In the genomic region with DNA sequence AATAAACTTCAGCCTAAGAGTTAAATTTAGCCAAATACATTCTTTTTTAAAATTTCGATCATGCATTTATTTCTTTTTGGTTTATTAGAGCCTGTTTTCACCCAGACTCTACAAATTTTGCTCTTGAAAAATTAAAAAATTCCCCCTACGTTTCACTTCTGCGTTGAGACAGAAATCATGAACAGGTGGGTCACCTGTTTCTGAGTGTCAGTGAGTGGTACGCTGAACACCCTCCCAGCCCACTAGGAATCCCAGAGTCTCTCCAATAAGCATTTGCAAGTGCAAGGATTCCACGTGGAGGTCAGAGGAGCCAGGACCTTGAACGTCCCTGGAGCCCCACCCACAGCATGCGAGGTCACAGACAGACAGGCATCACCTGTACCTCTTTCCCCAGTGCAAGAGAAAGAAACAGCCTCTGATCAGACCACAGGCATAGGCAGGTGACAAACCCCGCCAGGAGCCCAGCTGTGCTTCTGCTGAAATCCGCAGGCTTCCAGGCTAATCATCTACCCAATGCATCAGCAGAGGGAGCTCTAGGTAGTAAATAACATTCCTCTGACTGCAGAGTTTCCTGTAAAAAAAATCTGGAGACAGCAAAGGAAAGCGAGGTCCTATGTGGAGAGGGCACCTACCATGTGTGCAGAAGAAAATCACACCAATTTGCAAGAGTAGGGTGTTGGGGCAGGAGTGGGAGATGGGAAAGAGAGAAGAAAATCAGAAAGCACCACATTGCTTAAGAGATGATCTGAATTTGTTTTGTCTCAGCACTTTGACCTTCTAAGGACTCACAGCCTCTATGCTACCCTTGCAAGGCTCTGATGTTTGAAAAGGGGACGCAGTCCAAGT, we compare ENCODE assay signal across 8 cellular contexts. TPM values are rescaled to one million over a fixed set of nuclear protein-coding genes. Genes with fewer than 3 reads are reported as not detected.
DNase-seq lines count a peak whose midpoint lies in the region; ATAC-seq, FAIRE-seq and TF ChIP-seq lines count a peak whose summit lies in the region.

No MANE protein-coding gene starts in this region.

- H3K27me3 ChIP-seq in body of pancreas: no peaks in the 10 kb centered on the region

- peaks cover 34% of the 10 kb centered on the region for H3K27me3 Mint-ChIP-seq in stimulated activated naive CD8-positive, alpha-beta T cell treated with anti-CD3 and anti-CD28 coated beads, Interleukin-15, amount 100 ng/mL, for 72 hours

- H3K27ac ChIP-seq in A549 (no peak overlapping the region), body of pancreas (no peak overlapping the region)

- intact Hi-C loops in body of pancreas (cut with DNase I): no loop called here

- WGBS in A549 (ENCODE audit: missing lambda C conversion rate): 1% methylated on average over 11 of the region's 11 CpGs
- WGBS in body of pancreas, 2 donors: 15 to 24% methylated on average over 9 to 11 of the region's 11 CpGs

- CTCF ChIA-PET in A549 (lab: Yijun Ruan, JAX): interaction anchor here (1.1 kb wide), 1 partner anchor 10 kb away, joined by 3 read pairs; no protein-coding TSS in a partner anchor

- POLR2A ChIA-PET in A549 (lab: Yijun Ruan, JAX): no interaction called here

- H3K9me3 ChIP-seq in A549 (peaks cover 4% of the 10 kb centered on the region; the same call in 1 of the 3 replicates), body of pancreas (no peaks in the 10 kb centered on the region)

- TF ChIP-seq EP300 in A549 (IDR thresholded peaks at IDR 0.05): no peak

- H3K4me1 ChIP-seq in A549: no peaks in the 10 kb centered on the region; the same call in 2 of the 3 replicates
- peaks cover 7% of the 10 kb centered on the region for H3K4me1 ChIP-seq in body of pancreas

- DNase-seq in A549 (ENCODE audit: low read depth in 1 of 2, low spot score in 1 of 2) (peak; percentile 53 to 77), GM12865 (ENCODE audit: low read depth) (peak; percentile 64), SKM-1 (lab: John Stamatoyannopoulos, UW; ENCODE audit: unreplicated experiment) (peak; percentile 33), body of pancreas (peak; percentile 70 to 83 (median 80))
- DNase-seq in stimulated activated naive CD8-positive, alpha-beta T cell treated with anti-CD3 and anti-CD28 coated beads, Interleukin-15, amount 100 ng/mL, for 72 hours: no peak

- H3K27ac Mint-ChIP-seq in stimulated activated naive CD8-positive, alpha-beta T cell treated with anti-CD3 and anti-CD28 coated beads, Interleukin-15, amount 100 ng/mL, for 72 hours: no peak overlapping the region

- H3K4me1 Mint-ChIP-seq in stimulated activated naive CD8-positive, alpha-beta T cell treated with anti-CD3 and anti-CD28 coated beads, Interleukin-15, amount 100 ng/mL, for 72 hours: peaks cover 33% of the 10 kb centered on the region

- peak; percentile 52 for TF ChIP-seq CTCF in A549 (IDR thresholded peaks at IDR 0.05)
- TF ChIP-seq CTCF in GM12865 (IDR thresholded peaks at IDR 0.05; ENCODE audit: insufficient read depth, low read depth, low read length, missing control alignments): peak; percentile 45
- peak; percentile 28; the same call in 1 of the 2 replicates for TF ChIP-seq CTCF in LNCAP (IDR thresholded peaks at IDR 0.05)
- TF ChIP-seq CTCF in body of pancreas (IDR thresholded peaks at IDR 0.05): peak; percentile 15 to 63 (median 53)

- ATAC-seq in A549 (peak; percentile 92 to 93), body of pancreas (peak; percentile 88), HG03135 (IDR thresholded peaks at IDR 0.05; ENCODE audit: unreplicated experiment) (no peak)
- peak; percentile 61 for ATAC-seq in stimulated activated naive CD8-positive, alpha-beta T cell treated with anti-CD3 and anti-CD28 coated beads, Interleukin-15, amount 100 ng/mL, for 72 hours

- H3K4me3 ChIP-seq in A549 (no peak overlapping the region), GM12865 (ENCODE audit: low read depth, low read length) (no peak overlapping the region), body of pancreas (no peak overlapping the region)

- no peaks in the 10 kb centered on the region for H3K9me3 Mint-ChIP-seq in stimulated activated naive CD8-positive, alpha-beta T cell treated with anti-CD3 and anti-CD28 coated beads, Interleukin-15, amount 100 ng/mL, for 72 hours

- TF ChIP-seq RAD21 in A549 (conservative IDR thresholded peaks at IDR 0.05 in 1 of 2, IDR thresholded peaks at IDR 0.05 in 1 of 2): peak; percentile 50 to 59; a peak in 4 of 5 replicates

- no peak for TF ChIP-seq POLR2A in A549 (IDR thresholded peaks at IDR 0.05; ENCODE audit: low read length)
- no peak for TF ChIP-seq POLR2A in body of pancreas (IDR thresholded peaks at IDR 0.05)

- FAIRE-seq in A549 (lab: Jason Lieb, UNC): no peak
- FAIRE-seq in islet of Langerhans (lab: Jason Lieb, UNC): peak; percentile 21

- no peak overlapping the region for H3K4me3 Mint-ChIP-seq in stimulated activated naive CD8-positive, alpha-beta T cell treated with anti-CD3 and anti-CD28 coated beads, Interleukin-15, amount 100 ng/mL, for 72 hours

- no peaks in the 10 kb centered on the region for H3K36me3 ChIP-seq in body of pancreas (replicated peaks in 1 of 2; ENCODE audit: insufficient read depth in 1 of 2, low read depth in 2 of 2)

- peak overlapping the region; percentile 53 for H3K4me2 ChIP-seq in A549

TF ChIP-seq in A549, 52 proteins besides CTCF, POLR2A, EP300 and RAD21:
- TF ChIP-seq, protein P1, sequence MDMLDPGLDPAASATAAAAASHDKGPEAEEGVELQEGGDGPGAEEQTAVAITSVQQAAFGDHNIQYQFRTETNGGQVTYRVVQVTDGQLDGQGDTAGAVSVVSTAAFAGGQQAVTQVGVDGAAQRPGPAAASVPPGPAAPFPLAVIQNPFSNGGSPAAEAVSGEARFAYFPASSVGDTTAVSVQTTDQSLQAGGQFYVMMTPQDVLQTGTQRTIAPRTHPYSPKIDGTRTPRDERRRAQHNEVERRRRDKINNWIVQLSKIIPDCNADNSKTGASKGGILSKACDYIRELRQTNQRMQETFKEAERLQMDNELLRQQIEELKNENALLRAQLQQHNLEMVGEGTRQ (IDR thresholded peaks at IDR 0.05): no peak
- TF ChIP-seq RFX5 (IDR thresholded peaks at IDR 0.05) (no peak), PHF8 (IDR thresholded peaks at IDR 0.05; ENCODE audit: borderline replicate concordance, low read depth) (no peak), SMC3 (IDR thresholded peaks at IDR 0.05) (peak; percentile 59), ZFP36 (IDR thresholded peaks at IDR 0.05; ENCODE audit: borderline replicate concordance, partially characterized antibody) (no peak), NR3C1 (IDR thresholded peaks at IDR 0.05) (no peak)
- TF ChIP-seq, protein P2, sequence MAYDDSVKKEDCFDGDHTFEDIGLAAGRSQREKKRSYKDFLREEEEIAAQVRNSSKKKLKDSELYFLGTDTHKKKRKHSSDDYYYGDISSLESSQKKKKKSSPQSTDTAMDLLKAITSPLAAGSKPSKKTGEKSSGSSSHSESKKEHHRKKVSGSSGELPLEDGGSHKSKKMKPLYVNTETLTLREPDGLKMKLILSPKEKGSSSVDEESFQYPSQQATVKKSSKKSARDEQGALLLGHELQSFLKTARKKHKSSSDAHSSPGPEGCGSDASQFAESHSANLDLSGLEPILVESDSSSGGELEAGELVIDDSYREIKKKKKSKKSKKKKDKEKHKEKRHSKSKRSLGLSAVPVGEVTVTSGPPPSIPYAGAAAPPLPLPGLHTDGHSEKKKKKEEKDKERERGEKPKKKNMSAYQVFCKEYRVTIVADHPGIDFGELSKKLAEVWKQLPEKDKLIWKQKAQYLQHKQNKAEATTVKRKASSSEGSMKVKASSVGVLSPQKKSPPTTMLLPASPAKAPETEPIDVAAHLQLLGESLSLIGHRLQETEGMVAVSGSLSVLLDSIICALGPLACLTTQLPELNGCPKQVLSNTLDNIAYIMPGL (CRISPR knock-in tag; IDR thresholded peaks at IDR 0.05; ENCODE audit: borderline replicate concordance): no peak
- TF ChIP-seq, protein P3, sequence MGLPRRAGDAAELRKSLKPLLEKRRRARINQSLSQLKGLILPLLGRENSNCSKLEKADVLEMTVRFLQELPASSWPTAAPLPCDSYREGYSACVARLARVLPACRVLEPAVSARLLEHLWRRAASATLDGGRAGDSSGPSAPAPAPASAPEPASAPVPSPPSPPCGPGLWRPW (IDR thresholded peaks at IDR 0.05): no peak

RNA-seq across cellular contexts. Expression of a gene that starts 5.9 kb away (rescaled TPM):
- polyA plus RNA-seq in A549 (2011; rRNA removed): 0.78 and 1.1 TPM in 2 replicates
- polyA plus RNA-seq in A549 (2012; cell fraction: cytosol; rRNA removed): 0.51 and 0.91 TPM in 2 replicates
- polyA plus RNA-seq in A549 (2012; cell fraction: nucleus; rRNA removed): 0.55 and 0.67 TPM in 2 replicates
- polyA plus RNA-seq in A549 (2017; fragmentation: RNase III; extraction: RNeasy Plus Mini Kit Qiagen cat#74134 plus additional on column Dnase treatment): 0.84 to 0.88 TPM (median 0.88 TPM) in 3 replicates
- polyA minus RNA-seq in A549 (2011; rRNA and poly(A)+ RNA removed): 4.1 and 4.7 TPM in 2 replicates
- total RNA-seq in body of pancreas: 10 to 100 TPM in 1 of 2 donors, 1 to 10 TPM in 1; 6.0 to 15.2 TPM

Comparison
In these comparisons a context has a peak if more than half of its experiments do, and no peak if none do; other contexts are left out.
1. DNase-seq: peak in A549 (2 of 2), GM12865 (single experiment), SKM-1 (single experiment) and body of pancreas (4 of 4); none in stimulated activated naive CD8-positive, alpha-beta T cell treated with anti-CD3 and anti-CD28 coated beads, Interleukin-15, amount 100 ng/mL, for 72 hours (0 of 2).
2. Peak in every context shown above with its lines, with median percentiles within 50 percentile points of each other: CTCF ChIP-seq.